In genomic region chr3:7781395-7781794, GRCh38 we compare ENCODE assay signal across 29 cellular contexts.
"Had no signal": no experiment of that assay in that cellular context is flagged by ENCODE, and none has a peak within 500 bp of the region (broad histone marks: within the 10 kb centered on the region; RNA-seq: fewer than 3 reads in every experiment).

No MANE protein-coding gene starts in this region.

- H3K4me3 Mint-ChIP-seq: stimulated activated effector memory CD8-positive, alpha-beta T cell treated with anti-CD3 and anti-CD28 coated beads, Interleukin-12 subunit alpha, Interleukin-12 subunit beta, amount 100 ng/mL, for 72 hours; stimulated activated memory B cell treated with anti-CD40 and anti-IgM and Interleukin-4, amounts not matched to agents 10 μg/mL and 1 μg/mL and 100 μg/mL, for 72 hours; stimulated activated naive B cell treated with anti-CD40 and anti-IgM and Interleukin-4, amounts not matched to agents 10 μg/mL and 1 μg/mL and 100 μg/mL, for 72 hours; stimulated activated naive CD8-positive, alpha-beta T cell treated with anti-CD3 and anti-CD28 coated beads, Interleukin-15, amount 100 ng/mL, for 72 hours; stimulated activated naive CD8-positive, alpha-beta T cell treated with anti-CD3 and anti-CD28 coated beads, Interleukin-15, Interleukin-2, amounts not matched to agents 100 ng/mL and 50 ng/mL, for 24 hours; type B pancreatic cell had no signal

- H3K27ac Mint-ChIP-seq: stimulated activated effector memory CD8-positive, alpha-beta T cell treated with anti-CD3 and anti-CD28 coated beads, Interleukin-12 subunit alpha, Interleukin-12 subunit beta, amount 100 ng/mL, for 72 hours; stimulated activated memory B cell treated with anti-CD40 and anti-IgM and Interleukin-4, amounts not matched to agents 10 μg/mL and 1 μg/mL and 100 μg/mL, for 72 hours; stimulated activated naive B cell treated with anti-CD40 and anti-IgM and Interleukin-4, amounts not matched to agents 10 μg/mL and 1 μg/mL and 100 μg/mL, for 72 hours; stimulated activated naive CD8-positive, alpha-beta T cell treated with anti-CD3 and anti-CD28 coated beads, Interleukin-15, amount 100 ng/mL, for 72 hours; stimulated activated naive CD8-positive, alpha-beta T cell treated with anti-CD3 and anti-CD28 coated beads, Interleukin-15, Interleukin-2, amounts not matched to agents 100 ng/mL and 50 ng/mL, for 24 hours; type B pancreatic cell had no signal

- DNase-seq: stimulated activated CD4-positive, alpha-beta T cell treated with anti-CD3 and anti-CD28 coated beads, Interleukin-2, amount 100 ng/mL, for 48 hours; stimulated activated CD4-positive, alpha-beta T cell treated with anti-CD3 and anti-CD28 coated beads, Interleukin-4, amount 100 ng/mL, for 1 hour; stimulated activated CD4-positive, alpha-beta T cell treated with anti-CD3 and anti-CD28 coated beads, Interleukin-4, amount 100 ng/mL, for 24 hours; stimulated activated CD4-positive, alpha-beta T cell treated with anti-CD3 and anti-CD28 coated beads, Interleukin-4, amount 100 ng/mL, for 4 hours; stimulated activated CD8-positive, alpha-beta memory T cell treated with anti-CD3 and anti-CD28 coated beads, Interleukin-4, amount 100 ng/mL, for 48 hours; stimulated activated naive B cell treated with anti-CD40 and anti-IgM and Interleukin-4, amounts not matched to agents 10 μg/mL and 1 μg/mL and 100 μg/mL, for 72 hours; stimulated activated naive CD4-positive, alpha-beta T cell; stimulated activated naive CD4-positive, alpha-beta T cell treated with Interleukin-2 at 50 U/mL for 16 hours; stimulated activated naive CD8-positive, alpha-beta T cell treated with anti-CD3 and anti-CD28 coated beads, Interleukin-15, amount 100 ng/mL, for 72 hours; stimulated activated naive CD8-positive, alpha-beta T cell treated with anti-CD3 and anti-CD28 coated beads, Interleukin-15, Interleukin-2, amounts not matched to agents 100 U/mL and 50 U/mL, for 24 hours; stomach; substantia nigra; testis; thyroid gland; tibial artery; transverse colon; trophoblast cell; upper lobe of left lung; upper lobe of right lung; uterus had no signal

- H3K36me3 Mint-ChIP-seq: stimulated activated effector memory CD8-positive, alpha-beta T cell treated with anti-CD3 and anti-CD28 coated beads, Interleukin-12 subunit alpha, Interleukin-12 subunit beta, amount 100 ng/mL, for 72 hours; stimulated activated memory B cell treated with anti-CD40 and anti-IgM and Interleukin-4, amounts not matched to agents 10 μg/mL and 1 μg/mL and 100 μg/mL, for 72 hours; stimulated activated naive B cell treated with anti-CD40 and anti-IgM and Interleukin-4, amounts not matched to agents 10 μg/mL and 1 μg/mL and 100 μg/mL, for 72 hours; type B pancreatic cell had no signal

- ATAC-seq: stimulated activated effector memory CD8-positive, alpha-beta T cell treated with anti-CD3 and anti-CD28 coated beads, Interleukin-12 subunit alpha, Interleukin-12 subunit beta, amount 100 ng/mL, for 72 hours; stimulated activated memory B cell treated with anti-CD40 and anti-IgM and Interleukin-4, amounts not matched to agents 10 μg/mL and 1 μg/mL and 100 μg/mL, for 72 hours; stimulated activated naive B cell treated with anti-CD40 and anti-IgM and Interleukin-4, amounts not matched to agents 10 μg/mL and 1 μg/mL and 100 μg/mL, for 72 hours; stimulated activated naive CD8-positive, alpha-beta T cell treated with anti-CD3 and anti-CD28 coated beads, Interleukin-15, amount 100 ng/mL, for 72 hours; stimulated activated naive CD8-positive, alpha-beta T cell treated with anti-CD3 and anti-CD28 coated beads, Interleukin-15, Interleukin-2, amounts not matched to agents 100 U/mL and 50 U/mL, for 24 hours; upper lobe of right lung had no signal

- H3K9me3 ChIP-seq: stomach, suprapubic skin, testis, thoracic aorta, thyroid gland, tibial artery, transverse colon, upper lobe of left lung, upper lobe of right lung, uterus, vagina had no signal

- H3K27me3 Mint-ChIP-seq: stimulated activated memory B cell treated with anti-CD40 and anti-IgM and Interleukin-4, amounts not matched to agents 10 μg/mL and 1 μg/mL and 100 μg/mL, for 72 hours; stimulated activated naive B cell treated with anti-CD40 and anti-IgM and Interleukin-4, amounts not matched to agents 10 μg/mL and 1 μg/mL and 100 μg/mL, for 72 hours; stimulated activated naive CD8-positive, alpha-beta T cell treated with anti-CD3 and anti-CD28 coated beads, Interleukin-15, Interleukin-2, amounts not matched to agents 100 ng/mL and 50 ng/mL, for 24 hours; type B pancreatic cell had no signal

- H3K4me1 ChIP-seq: stomach, suprapubic skin, testis, thyroid gland, tibial artery, tibial nerve, transverse colon, upper lobe of left lung, upper lobe of right lung, uterus, vagina had no signal

- H3K4me3 ChIP-seq: stomach, suprapubic skin, testis, thoracic aorta, thyroid gland, tibial artery, tibial nerve, transverse colon, upper lobe of left lung, upper lobe of right lung, uterus, vagina had no signal

- H3K27me3 ChIP-seq: stomach, suprapubic skin, testis, thyroid gland, tibial artery, tibial nerve, transverse colon, upper lobe of left lung, upper lobe of right lung, uterus, vagina had no signal

- H3K4me1 Mint-ChIP-seq: stimulated activated effector memory CD8-positive, alpha-beta T cell treated with anti-CD3 and anti-CD28 coated beads, Interleukin-12 subunit alpha, Interleukin-12 subunit beta, amount 100 ng/mL, for 72 hours; stimulated activated memory B cell treated with anti-CD40 and anti-IgM and Interleukin-4, amounts not matched to agents 10 μg/mL and 1 μg/mL and 100 μg/mL, for 72 hours; stimulated activated naive B cell treated with anti-CD40 and anti-IgM and Interleukin-4, amounts not matched to agents 10 μg/mL and 1 μg/mL and 100 μg/mL, for 72 hours; stimulated activated naive CD8-positive, alpha-beta T cell treated with anti-CD3 and anti-CD28 coated beads, Interleukin-15, amount 100 ng/mL, for 72 hours had no signal

- FAIRE-seq: urothelium cell line had no signal

- H3K36me3 ChIP-seq: stomach, suprapubic skin, thoracic aorta, thyroid gland, tibial artery, tibial nerve, transverse colon, upper lobe of left lung, upper lobe of right lung, uterus, vagina had no signal

- H3K9me3 Mint-ChIP-seq: stimulated activated effector memory CD8-positive, alpha-beta T cell treated with anti-CD3 and anti-CD28 coated beads, Interleukin-12 subunit alpha, Interleukin-12 subunit beta, amount 100 ng/mL, for 72 hours; stimulated activated memory B cell treated with anti-CD40 and anti-IgM and Interleukin-4, amounts not matched to agents 10 μg/mL and 1 μg/mL and 100 μg/mL, for 72 hours; stimulated activated naive CD8-positive, alpha-beta T cell treated with anti-CD3 and anti-CD28 coated beads, Interleukin-15, Interleukin-2, amounts not matched to agents 100 ng/mL and 50 ng/mL, for 24 hours; type B pancreatic cell had no signal

- H3K27ac ChIP-seq: stomach, suprapubic skin, testis, thoracic aorta, thyroid gland, tibial artery, tibial nerve, transverse colon, upper lobe of left lung, upper lobe of right lung, uterus, vagina had no signal
